ENCODE assay signal across 17 cellular contexts in genomic region chr2:128644745-128645256, GRCh38.
DNase-seq lines count a peak whose midpoint lies in the region; ATAC-seq and TF ChIP-seq lines count a peak whose summit lies in the region.
"Had no signal": no experiment of that assay in that cellular context is flagged by ENCODE, and none has a peak within 500 bp of the region (broad histone marks: within the 10 kb centered on the region; RNA-seq: fewer than 3 reads in every experiment).

No MANE protein-coding gene starts in this region.

- H3K27ac ChIP-seq in foreskin keratinocyte: no peak overlapping the region
- H3K27ac ChIP-seq: Peyer's patch had no signal

- CTCF ChIA-PET in activated CD8-positive, alpha-beta memory T cell treated with anti-CD3 and anti-CD28 coated beads, Interleukin-2, amount 10 ng/mL, durations not matched to agents 7 days and 5 days (lab: Charles Lee): no interaction called here

- TF ChIP-seq CTCF in type B pancreatic cell (conservative IDR thresholded peaks at IDR 0.05) (peak; percentile 41), foreskin keratinocyte (conservative IDR thresholded peaks at IDR 0.05) (no peak)

- H3K9me3 Mint-ChIP-seq in activated CD8-positive, alpha-beta memory T cell treated with anti-CD3 and anti-CD28 coated beads, Interleukin-2, amount 10 ng/mL, durations not matched to agents 7 days and 5 days (ENCODE audit: low read depth): no peaks in the 10 kb centered on the region
- H3K9me3 Mint-ChIP-seq in type B pancreatic cell: no peaks in the 10 kb centered on the region
- H3K9me3 Mint-ChIP-seq: activated naive CD4-positive, alpha-beta T cell treated with anti-CD3 and anti-CD28 coated beads for 36 hours; stimulated activated naive B cell treated with anti-CD40 and anti-IgM and Interleukin-4, amounts not matched to agents 10 μg/mL and 1 μg/mL and 100 μg/mL, for 72 hours; T-cell had no signal

- no peaks in the 10 kb centered on the region for H3K4me1 ChIP-seq in foreskin keratinocyte
- H3K4me1 ChIP-seq: Peyer's patch had no signal

- no peak overlapping the region for H3K27ac Mint-ChIP-seq in activated CD8-positive, alpha-beta memory T cell treated with anti-CD3 and anti-CD28 coated beads, Interleukin-2, amount 10 ng/mL, durations not matched to agents 7 days and 5 days
- H3K27ac Mint-ChIP-seq in type B pancreatic cell: no peak overlapping the region
- H3K27ac Mint-ChIP-seq: activated naive CD4-positive, alpha-beta T cell treated with anti-CD3 and anti-CD28 coated beads for 36 hours; stimulated activated naive B cell treated with anti-CD40 and anti-IgM and Interleukin-4, amounts not matched to agents 10 μg/mL and 1 μg/mL and 100 μg/mL, for 72 hours; T-cell had no signal

- no peaks in the 10 kb centered on the region for H3K36me3 Mint-ChIP-seq in activated CD8-positive, alpha-beta memory T cell treated with anti-CD3 and anti-CD28 coated beads, Interleukin-2, amount 10 ng/mL, durations not matched to agents 7 days and 5 days
- H3K36me3 Mint-ChIP-seq in type B pancreatic cell: no peaks in the 10 kb centered on the region
- H3K36me3 Mint-ChIP-seq: stimulated activated naive B cell treated with anti-CD40 and anti-IgM and Interleukin-4, amounts not matched to agents 10 μg/mL and 1 μg/mL and 100 μg/mL, for 72 hours; T-cell had no signal

- no peaks in the 10 kb centered on the region for H3K4me1 Mint-ChIP-seq in activated CD8-positive, alpha-beta memory T cell treated with anti-CD3 and anti-CD28 coated beads, Interleukin-2, amount 10 ng/mL, durations not matched to agents 7 days and 5 days
- peaks cover 20% of the 10 kb centered on the region for H3K4me1 Mint-ChIP-seq in type B pancreatic cell (ENCODE audit: unreplicated experiment)
- H3K4me1 Mint-ChIP-seq: T-cell had no signal

- H3K27me3 Mint-ChIP-seq in activated CD8-positive, alpha-beta memory T cell treated with anti-CD3 and anti-CD28 coated beads, Interleukin-2, amount 10 ng/mL, durations not matched to agents 7 days and 5 days: peaks cover 22% of the 10 kb centered on the region
- peaks cover 8% of the 10 kb centered on the region for H3K27me3 Mint-ChIP-seq in type B pancreatic cell
- H3K27me3 Mint-ChIP-seq: stimulated activated naive B cell treated with anti-CD40 and anti-IgM and Interleukin-4, amounts not matched to agents 10 μg/mL and 1 μg/mL and 100 μg/mL, for 72 hours had no signal

- ATAC-seq in activated CD8-positive, alpha-beta memory T cell treated with anti-CD3 and anti-CD28 coated beads, Interleukin-2, amount 10 ng/mL, durations not matched to agents 7 days and 5 days: no peak
- ATAC-seq in foreskin keratinocyte (no peak), GM18873 (IDR thresholded peaks at IDR 0.05; ENCODE audit: low FRiP score, unreplicated experiment) (no peak)
- ATAC-seq: GM12878; stimulated activated naive B cell treated with anti-CD40 and anti-IgM and Interleukin-4, amounts not matched to agents 10 μg/mL and 1 μg/mL and 100 μg/mL, for 72 hours; T-cell had no signal

- H3K4me3 Mint-ChIP-seq in activated CD8-positive, alpha-beta memory T cell treated with anti-CD3 and anti-CD28 coated beads, Interleukin-2, amount 10 ng/mL, durations not matched to agents 7 days and 5 days: no peak overlapping the region
- no peak overlapping the region for H3K4me3 Mint-ChIP-seq in type B pancreatic cell
- H3K4me3 Mint-ChIP-seq: activated naive CD4-positive, alpha-beta T cell treated with anti-CD3 and anti-CD28 coated beads for 36 hours; stimulated activated naive B cell treated with anti-CD40 and anti-IgM and Interleukin-4, amounts not matched to agents 10 μg/mL and 1 μg/mL and 100 μg/mL, for 72 hours; T-cell had no signal

- H3K27me3 ChIP-seq in foreskin keratinocyte: no peaks in the 10 kb centered on the region
- H3K27me3 ChIP-seq: Peyer's patch had no signal

- DNase-seq in activated CD8-positive, alpha-beta memory T cell treated with anti-CD3 and anti-CD28 coated beads, Interleukin-2, amount 50 U/mL, for 48 hours: peak; percentile 7
- no peak for DNase-seq in activated CD8-positive, alpha-beta memory T cell treated with anti-CD3 and anti-CD28 coated beads, Interleukin-2, amount 10 ng/mL, durations not matched to agents 7 days and 5 days
- DNase-seq in amniotic epithelial cell (ENCODE audit: low read depth) (peak; percentile 2), iPS-NIHi7 (ENCODE audit: extremely low spot score) (peak; percentile 87), type B pancreatic cell (ENCODE audit: extremely low spot score, unreplicated experiment) (peak; percentile 54), foreskin keratinocyte (no peak)
- no peak for DNase-seq in activated CD4-positive, alpha-beta T cell treated with anti-CD3 and anti-CD28 coated beads for 1 hour
- DNase-seq: activated CD4-positive, alpha-beta T cell treated with anti-CD3 and anti-CD28 coated beads, Interleukin-2, amount 50 U/mL, for 1 hour; activated naive CD4-positive, alpha-beta T cell treated with anti-CD3 and anti-CD28 coated beads for 36 hours; cerebellar nuclear complex; Kasumi-1; stimulated activated CD4-positive, alpha-beta T cell treated with anti-CD3 and anti-CD28 coated beads, Interleukin-4, amount 100 ng/mL, for 4 hours; stimulated activated naive B cell treated with anti-CD40 and anti-IgM and Interleukin-4, amounts not matched to agents 10 μg/mL and 1 μg/mL and 100 μg/mL, for 72 hours had no signal

Comparison
In these comparisons a context has a peak if more than half of its experiments do, and no peak if none do; other contexts are left out.
1. DNase-seq: peak in activated CD8-positive, alpha-beta memory T cell treated with anti-CD3 and anti-CD28 coated beads, Interleukin-2, amount 50 U/mL, for 48 hours (single experiment), amniotic epithelial cell (single experiment), iPS-NIHi7 (single experiment) and type B pancreatic cell (single experiment); none in activated CD8-positive, alpha-beta memory T cell treated with anti-CD3 and anti-CD28 coated beads, Interleukin-2, amount 10 ng/mL, durations not matched to agents 7 days and 5 days (single experiment), activated CD4-positive, alpha-beta T cell treated with anti-CD3 and anti-CD28 coated beads for 1 hour (single experiment) and foreskin keratinocyte (0 of 2).